Comparison of ENCODE assay signal across 8 cellular contexts in the genomic region with DNA sequence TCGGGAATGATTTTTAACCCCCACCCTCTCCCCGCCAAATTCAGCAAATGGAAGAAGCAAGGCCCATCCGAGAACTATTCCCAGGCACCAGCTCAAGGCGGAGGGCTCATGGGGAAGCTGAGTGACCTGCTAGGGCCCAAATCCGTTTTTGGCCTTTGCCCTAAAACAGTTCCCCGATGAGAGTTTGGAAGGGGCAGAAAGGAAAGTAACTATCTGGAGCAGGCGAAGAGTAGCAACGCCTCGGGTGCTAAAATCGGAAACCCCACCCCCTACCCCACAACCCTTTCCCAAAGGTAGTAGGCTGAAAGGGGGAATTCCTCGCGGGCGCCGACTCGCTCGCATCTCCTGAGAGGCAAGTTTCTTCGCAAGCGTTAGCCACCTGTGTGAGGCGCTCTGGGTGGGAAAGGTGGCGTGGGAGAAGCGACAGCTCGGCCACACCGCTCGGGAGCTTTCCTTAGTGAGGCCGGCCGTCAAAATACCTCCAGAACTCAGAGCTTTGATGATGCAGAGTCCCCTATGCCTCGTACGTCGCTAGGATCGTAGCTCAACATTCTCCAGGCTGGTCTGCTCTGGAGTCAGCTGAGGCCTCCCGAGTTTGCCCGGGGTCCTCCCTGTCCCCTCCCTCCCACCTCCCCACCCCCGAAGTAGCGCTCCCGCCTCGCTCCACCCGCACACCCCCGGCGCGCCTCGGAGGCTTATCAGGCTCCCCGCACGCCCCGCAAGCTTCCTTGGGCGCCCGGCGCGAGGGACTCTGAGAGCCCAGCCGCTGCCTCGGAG. TPM values are rescaled to one million over a fixed set of nuclear protein-coding genes. Genes with fewer than 3 reads are reported as not detected.
DNase-seq lines count a peak whose midpoint lies in the region; ATAC-seq and TF ChIP-seq lines count a peak whose summit lies in the region.

No MANE protein-coding gene starts in this region.

- peak overlapping the region; percentile 60 for H3K9ac ChIP-seq in rectal smooth muscle tissue (ENCODE audit: low read length)

- H3K4me3 Mint-ChIP-seq in GM23338, result peak overlapping the region; percentile 90

- H3K9me2 ChIP-seq in GM23338 (ENCODE audit: insufficient read depth), result no peaks in the 10 kb centered on the region

- H3K27me3 Mint-ChIP-seq in GM23338 (ENCODE audit: insufficient read depth, low read depth, poor library complexity), result peaks cover 15% of the 10 kb centered on the region

- H3K27ac ChIP-seq in 22Rv1 (peak overlapping the region; percentile 84), GM23338 (ENCODE audit: low read depth) (no peak overlapping the region), angular gyrus (ENCODE audit: low read depth, low read length) (peak overlapping the region; percentile 26), rectal smooth muscle tissue (ENCODE audit: low read depth, low read length) (peak overlapping the region; percentile 92)

- H3K4me3 ChIP-seq in GM23338, result peak overlapping the region; percentile 74
- peak overlapping the region; percentile 91 for H3K4me3 ChIP-seq in rectal smooth muscle tissue (ENCODE audit: low read length)

- peaks cover 30% of the 10 kb centered on the region for H3K4me1 ChIP-seq in GM23338 (ENCODE audit: insufficient read depth)
- peaks cover 7% of the 10 kb centered on the region for H3K4me1 ChIP-seq in rectal smooth muscle tissue (ENCODE audit: control insufficient read depth, insufficient read depth, low read length)

- peaks cover 33% of the 10 kb centered on the region for H3K79me2 ChIP-seq in GM23338 (replicated peaks; ENCODE audit: insufficient read depth)

- H3K36me3 Mint-ChIP-seq in GM23338 (ENCODE audit: low read depth), result no peaks in the 10 kb centered on the region

- peaks cover 23% of the 10 kb centered on the region for H3K27me3 ChIP-seq in GM23338 (ENCODE audit: insufficient read depth)
- H3K27me3 ChIP-seq in rectal smooth muscle tissue (ENCODE audit: control insufficient read depth, insufficient read depth, low read length), result no peaks in the 10 kb centered on the region

- H3K9me3 Mint-ChIP-seq in GM23338, result no peaks in the 10 kb centered on the region

- H2AFZ ChIP-seq in GM23338, result peak overlapping the region; percentile 83

- H3K4me1 Mint-ChIP-seq in GM23338, result peaks cover 29% of the 10 kb centered on the region

- TF ChIP-seq CTCF in 22Rv1 (IDR thresholded peaks at IDR 0.05) (peak; percentile 39), GM23338 (conservative IDR thresholded peaks at IDR 0.05; ENCODE audit: low read depth in 2 of 2) (no peak)

- peak overlapping the region; percentile 79 for H3K4me2 ChIP-seq in GM23338

- peak; percentile 61 for ATAC-seq in GM23338
- ATAC-seq in GM21423 (IDR thresholded peaks at IDR 0.05; ENCODE audit: unreplicated experiment), result no peak

- DNase-seq in GM23338 (ENCODE audit: low spot score) (peak; percentile 69), hepatic stellate cell (ENCODE audit: low spot score) (peak; percentile 43), RPMI8226 (no peak), AML-193 (lab: John Stamatoyannopoulos, UW) (no peak)

- H3K36me3 ChIP-seq in GM23338 (ENCODE audit: insufficient read depth) (no peaks in the 10 kb centered on the region), rectal smooth muscle tissue (ENCODE audit: control insufficient read depth, insufficient read depth, low read length) (no peaks in the 10 kb centered on the region)

- H3F3A ChIP-seq in GM23338 (replicated peaks; ENCODE audit: low read depth), result no peaks in the 10 kb centered on the region

- H4K20me1 ChIP-seq in GM23338 (replicated peaks; ENCODE audit: insufficient read depth), result no peaks in the 10 kb centered on the region

- H3K27ac Mint-ChIP-seq in GM23338, result no peak overlapping the region

TF ChIP-seq in GM23338, 12 proteins besides CTCF, POLR2A, EP300 and RAD21:
- TF ChIP-seq NANOG (IDR thresholded peaks at IDR 0.05; ENCODE audit: borderline replicate concordance), result no peak
- TF ChIP-seq POLR2AphosphoS5 (IDR thresholded peaks at IDR 0.05; ENCODE audit: low read depth), result peak; percentile 30; the same call in 1 of the 2 replicates

RNA-seq across cellular contexts. Expression of gene PRKG1, which starts 0.6 kb away (rescaled TPM):
- total RNA-seq in GM23338 (2014; rRNA removed; shearing (Covaris generic)), result 18.2 and 22.8 TPM in 2 replicates
- 17.3 and 21.1 TPM in 2 replicates for polyA plus RNA-seq in GM23338 (2016; fragmentation: Nextera tagmentation; extraction: Ambion mirVana)

Comparison
In these comparisons a context has a peak if more than half of its experiments do, and no peak if none do; other contexts are left out.
1. DNase-seq: peak in GM23338 (single experiment) and hepatic stellate cell (single experiment); none in RPMI8226 (single experiment) and AML-193 (0 of 2).